In the genomic region with DNA sequence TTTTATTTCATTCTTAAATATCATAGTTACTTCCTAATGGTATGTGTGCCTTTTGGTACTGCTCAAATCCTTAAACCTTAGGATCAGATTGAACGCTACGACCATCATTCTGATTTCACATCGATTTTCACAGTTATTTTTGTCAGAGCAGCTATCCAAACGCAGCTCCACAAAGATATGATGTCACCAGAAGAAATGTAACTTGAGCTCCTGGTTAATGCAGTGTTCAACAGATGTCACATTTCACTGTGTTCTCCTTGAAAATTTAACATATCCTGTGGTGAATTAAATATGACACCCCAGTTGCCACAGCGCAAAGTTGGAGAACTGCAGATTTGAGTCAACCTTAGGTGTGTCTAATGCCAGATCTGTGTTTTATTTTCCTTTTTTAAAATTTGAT, we compare ENCODE assay signal across 25 cellular contexts.
"Had no signal": no experiment of that assay in that cellular context is flagged by ENCODE, and none has a peak within 500 bp of the region (broad histone marks: within the 10 kb centered on the region; RNA-seq: fewer than 3 reads in every experiment).

No MANE protein-coding gene starts in this region.

- DNase-seq: activated CD4-positive, alpha-beta T cell treated with anti-CD3 and anti-CD28 coated beads for 36 hours; activated CD4-positive, alpha-beta T cell treated with anti-CD3 and anti-CD28 coated beads, Interleukin-2, amount 50 U/mL, for 4 hours; activated CD8-positive, alpha-beta memory T cell treated with anti-CD3 and anti-CD28 coated beads, Interleukin-2, amount 50 U/mL, for 48 hours; activated naive CD4-positive, alpha-beta T cell; activated T-cell treated with anti-CD3 and anti-CD28 coated beads, Interleukin-2, amount 50 U/mL, for 4 hours; adrenal gland; brain microvascular endothelial cell; caudate nucleus; effector CD8-positive, alpha-beta T cell; hypothalamus; ovary; right cardiac atrium; stimulated activated CD4-positive, alpha-beta T cell treated with anti-CD3 and anti-CD28 coated beads, Interleukin-1b, Interleukin-23, amount 100 ng/mL, for 48 hours; stomach; T-helper 9 cell; transverse colon had no signal

- H3K4me3 ChIP-seq: adrenal gland, ascending aorta, ovary, skin epidermis, stomach, suprapubic skin, transverse colon had no signal

- ATAC-seq: activated CD4-positive, alpha-beta T cell treated with anti-CD3 and anti-CD28 coated beads for 36 hours; activated T-cell treated with anti-CD3 and anti-CD28 coated beads, Interleukin-2, amount 50 U/mL, for 4 hours; natural killer cell treated with Interleukin-12 subunit alpha and Interleukin-12 subunit beta and Interleukin-15 and Interleukin-18, amount 100 ng/mL, for 72 hours; right cardiac atrium; stimulated activated memory B cell treated with anti-CD40 and anti-IgM and Interleukin-4, amounts not matched to agents 10 μg/mL and 1 μg/mL and 100 μg/mL, for 72 hours; WTC11 had no signal

- H3K4me1 ChIP-seq: adrenal gland, ascending aorta, transverse colon had no signal

- H3K27me3 ChIP-seq: adrenal gland, ascending aorta, brain microvascular endothelial cell, ovary, stomach, suprapubic skin, transverse colon had no signal

- H3K27ac ChIP-seq: adrenal gland, ascending aorta, brain microvascular endothelial cell, ovary, skin epidermis, stomach, suprapubic skin, transverse colon had no signal

- FAIRE-seq: frontal cortex, islet of Langerhans, urothelium cell line had no signal

- H3K36me3 ChIP-seq: adrenal gland, brain microvascular endothelial cell, ovary, transverse colon had no signal

- H3K9me3 ChIP-seq: adrenal gland, ascending aorta, ovary, stomach, suprapubic skin, transverse colon had no signal
